10 cellular contexts compared by ENCODE assay signal in the genomic region with DNA sequence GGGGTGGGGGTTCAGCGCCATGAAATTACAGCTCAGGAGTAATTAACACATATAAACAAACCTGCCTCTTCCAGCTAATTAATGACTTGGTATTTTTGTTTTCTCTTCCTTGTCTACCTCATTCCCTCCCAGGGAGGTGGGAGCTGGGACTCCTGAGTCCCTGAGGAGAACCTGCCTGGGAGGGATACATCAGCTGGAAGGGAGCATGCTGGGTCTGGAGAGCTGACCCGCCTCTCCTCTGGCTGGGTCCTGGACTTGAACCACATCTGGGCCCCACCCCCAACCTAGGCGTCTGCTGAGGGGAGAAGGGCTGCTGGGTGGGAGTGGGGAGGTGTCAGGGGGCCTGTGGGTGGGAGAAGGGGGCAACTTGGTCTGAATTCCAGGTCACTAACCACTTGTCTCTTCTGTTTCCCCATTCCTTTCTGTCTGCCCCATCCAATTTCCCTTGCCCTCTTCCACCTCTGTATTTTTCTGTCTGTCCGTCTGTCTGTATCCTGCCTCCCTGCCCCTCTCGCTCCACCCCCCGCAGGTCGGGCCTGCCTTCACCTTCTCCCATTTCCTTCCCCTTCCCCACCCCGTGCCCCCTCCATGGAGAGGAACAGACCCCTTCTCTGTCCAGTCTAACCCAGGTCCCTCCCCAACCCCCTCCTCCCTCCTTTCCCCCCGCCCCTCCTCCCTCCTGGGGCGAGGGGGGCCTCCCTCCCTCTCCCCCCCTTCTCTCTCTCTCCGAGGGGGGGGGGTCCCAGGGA. TPM values are rescaled to one million over a fixed set of nuclear protein-coding genes. Genes with fewer than 3 reads are reported as not detected.
DNase-seq lines count a peak whose midpoint lies in the region; ATAC-seq and TF ChIP-seq lines count a peak whose summit lies in the region.
"Had no signal": no experiment of that assay in that cellular context is flagged by ENCODE, and none has a peak within 500 bp of the region (broad histone marks: within the 10 kb centered on the region; RNA-seq: fewer than 3 reads in every experiment).

TSS of gene NLGN2 (plus strand) at position 363 of the 749 bp plus-strand sequence. CDS start 411 bp downstream, outside the sequence.

- no peak for ATAC-seq in Panc1
- no peak for ATAC-seq in sciatic nerve
- ATAC-seq in GM18867 (IDR thresholded peaks at IDR 0.05; ENCODE audit: unreplicated experiment): no peak
- ATAC-seq in HG03135 (IDR thresholded peaks at IDR 0.05; ENCODE audit: unreplicated experiment): no peak

- intact Hi-C loops in Caco-2 (cut with micrococcal nuclease; ENCODE audit: unreplicated experiment) (no loop called here), Panc1 (cut with micrococcal nuclease; ENCODE audit: unreplicated experiment) (no loop called here), esophagus muscularis mucosa (cut with DNase I) (no loop called here), sciatic nerve (cut with DNase I) (no loop called here)

- no peaks in the 10 kb centered on the region for H3K9me3 Mint-ChIP-seq in Caco-2 (ENCODE audit: unreplicated experiment)

- in situ Hi-C loops in Panc1 (cut with HindIII; ENCODE audit: low pct_unique_long_range_greater_than_20kb, low sequenced_read_pairs): no loop called here

- H3K36me3 Mint-ChIP-seq in Caco-2 (ENCODE audit: insufficient read depth, unreplicated experiment): peaks cover 6% of the 10 kb centered on the region

- CTCF ChIA-PET in Caco-2 (lab: Charles Lee): interaction anchor here (0.6 kb wide), 1 partner anchor 29 kb away, joined by 3 read pairs; no protein-coding TSS in a partner anchor
- CTCF ChIA-PET in Panc1 (lab: Charles Lee): no interaction called here

- peak within 1 kb of the TSS; percentile 29 for H3K4me3 Mint-ChIP-seq in Caco-2 (ENCODE audit: unreplicated experiment)

- BruUV-seq in Caco-2 (replicated peaks; lab: Mats Ljungman, UMichigan) (no TSS peak), Panc1 (replicated peaks; lab: Mats Ljungman, UMichigan) (no TSS peak)

- 66% methylated on average over 8 of the region's 11 CpGs for WGBS in esophagus muscularis mucosa

- DNase-seq in Caco-2 (no peak), Panc1 (ENCODE audit: low read depth, low spot score) (no peak), esophagus muscularis mucosa (ENCODE audit: extremely low spot score) (no peak), sciatic nerve (ENCODE audit: low spot score) (no peak)
- DNase-seq in stimulated activated CD4-positive, alpha-beta T cell treated with anti-CD3 and anti-CD28 coated beads, Interleukin-2, amount 100 ng/mL, for 24 hours: no peak
- DNase-seq: DND-41, NCI-H1694, transverse colon had no signal

- TF ChIP-seq CTCF in Caco-2 (IDR thresholded peaks at IDR 0.05; ENCODE audit: insufficient read depth in 1 of 2, low read depth in 1 of 2, low read length in 1 of 2, severe bottlenecking in 1 of 2, unreplicated experiment in 1 of 2): no peak
- no peak for TF ChIP-seq CTCF in Panc1 (IDR thresholded peaks at IDR 0.05)
- no peak for TF ChIP-seq CTCF in esophagus muscularis mucosa (IDR thresholded peaks at IDR 0.05)

- H3K36me3 ChIP-seq in Caco-2 (ENCODE audit: control insufficient read depth, insufficient read depth, low read length) (no peaks in the 10 kb centered on the region), Panc1 (ENCODE audit: control insufficient read depth, insufficient read depth, low read length) (no peaks in the 10 kb centered on the region), esophagus muscularis mucosa (peaks cover 0 to 37% (median 17%) of the 10 kb centered on the region in 4 donors)
- H3K36me3 ChIP-seq: transverse colon had no signal

- no peak for TF ChIP-seq POLR2A in esophagus muscularis mucosa (IDR thresholded peaks at IDR 0.05; ENCODE audit: low read depth)

- H3K4me3 ChIP-seq in Caco-2 (ENCODE audit: low read depth, low read length): no peak within 1 kb of the TSS
- no peak within 1 kb of the TSS for H3K4me3 ChIP-seq in Panc1 (ENCODE audit: low read depth in 2 of 2, low read length in 2 of 2)
- H3K4me3 ChIP-seq in esophagus muscularis mucosa: no peak within 1 kb of the TSS
- H3K4me3 ChIP-seq: transverse colon had no signal

- H3K27me3 ChIP-seq in Caco-2 (replicated peaks; ENCODE audit: control insufficient read depth, insufficient read depth, low read length): no peaks in the 10 kb centered on the region
- H3K27me3 ChIP-seq in Panc1 (ENCODE audit: control insufficient read depth, insufficient read depth, low read length): no peaks in the 10 kb centered on the region
- no peaks in the 10 kb centered on the region for H3K27me3 ChIP-seq in esophagus muscularis mucosa

- H3K27me3 Mint-ChIP-seq in Caco-2 (ENCODE audit: insufficient read depth, unreplicated experiment): no peaks in the 10 kb centered on the region

- H3K4me1 ChIP-seq in Caco-2: no peaks in the 10 kb centered on the region
- H3K4me1 ChIP-seq in Panc1 (ENCODE audit: control insufficient read depth, insufficient read depth, low read length): peaks cover 3% of the 10 kb centered on the region
- peaks cover 10 to 42% (median 29%) of the 10 kb centered on the region in 4 donors for H3K4me1 ChIP-seq in esophagus muscularis mucosa

- POLR2A ChIA-PET in Caco-2 (lab: Charles Lee) (interaction anchor here (0.5 kb wide), 1 partner anchor 9 kb away, joined by 5 read pairs; no protein-coding TSS in a partner anchor), Panc1 (lab: Charles Lee) (no interaction called here)

- H3K27ac ChIP-seq in Panc1 (ENCODE audit: low read length): no peak within 1 kb of the TSS
- peak within 1 kb of the TSS in 1 of 4 donors; percentile 93 for H3K27ac ChIP-seq in esophagus muscularis mucosa (replicated peaks in 1 of 4)

- H3K9me3 ChIP-seq in Caco-2 (no peaks in the 10 kb centered on the region), Panc1 (ENCODE audit: control insufficient read depth, insufficient read depth, low read depth, low read length) (no peaks in the 10 kb centered on the region), esophagus muscularis mucosa (no peaks in the 10 kb centered on the region)
- H3K9me3 ChIP-seq: transverse colon had no signal

- peaks cover 8% of the 10 kb centered on the region for H3K4me1 Mint-ChIP-seq in Caco-2 (ENCODE audit: low read depth, unreplicated experiment)

- no peak for TF ChIP-seq EP300 in esophagus muscularis mucosa (IDR thresholded peaks at IDR 0.05)

- H3K27ac Mint-ChIP-seq in Caco-2 (ENCODE audit: unreplicated experiment): no peak within 1 kb of the TSS

RNA-seq across cellular contexts. Expression of gene NLGN2, which starts in this region (rescaled TPM):
- 12.6 and 16.1 TPM in 2 replicates for total RNA-seq in Caco-2 (2022)
- 33.6 TPM for total RNA-seq in Panc1 (2021; ENCODE audit: unreplicated experiment)
- 42.7 TPM for polyA plus RNA-seq in Panc1 (2012; ENCODE audit: insufficient read length)
- 10 to 100 TPM; 12.0 to 30.2 (median 19.0) TPM for total RNA-seq in esophagus muscularis mucosa
- 44.8 TPM for total RNA-seq in sciatic nerve
